15 cellular contexts compared by ENCODE assay signal in genomic region chr15:26892119-26892518, GRCh38. TPM values are rescaled to one million over a fixed set of nuclear protein-coding genes. Genes with fewer than 3 reads are reported as not detected.
DNase-seq lines count a peak whose midpoint lies in the region; ATAC-seq, FAIRE-seq and TF ChIP-seq lines count a peak whose summit lies in the region.
"Had no signal": no experiment of that assay in that cellular context is flagged by ENCODE, and none has a peak within 500 bp of the region (broad histone marks: within the 10 kb centered on the region; RNA-seq: fewer than 3 reads in every experiment).

No MANE protein-coding gene starts in this region.

- H3K27ac ChIP-seq in GM23338 (ENCODE audit: low read depth) (no peak overlapping the region), astrocyte (ENCODE audit: low read depth, low read length) (no peak overlapping the region)
- H3K27ac ChIP-seq: adrenal gland had no signal

- H3K9me3 ChIP-seq in astrocyte (ENCODE audit: insufficient read depth, low read depth, low read length), result no peaks in the 10 kb centered on the region
- H3K9me3 ChIP-seq: adrenal gland had no signal

- no peaks in the 10 kb centered on the region for H3K9me2 ChIP-seq in GM23338 (ENCODE audit: insufficient read depth)

- H2AFZ ChIP-seq in GM23338, result peak overlapping the region; percentile 44; the same call in 1 of the 2 replicates
- peak overlapping the region; percentile 93 for H2AFZ ChIP-seq in astrocyte (ENCODE audit: low read depth, low read length)

- no peak overlapping the region for H3K27ac Mint-ChIP-seq in GM23338
- H3K27ac Mint-ChIP-seq in astrocyte (ENCODE audit: unreplicated experiment), result no peak overlapping the region
- H3K27ac Mint-ChIP-seq in progenitor cell of endocrine pancreas, result no peak overlapping the region
- no peak overlapping the region for H3K27ac Mint-ChIP-seq in activated T-helper 17 cell treated with anti-CD3 and anti-CD28 coated beads, Interleukin-2, amount 50 U/mL, for 72 hours

- 0 out of 2 replicates have a peak, but pooled peaks cover 6% of the 10 kb centered on the region for H3F3A ChIP-seq in GM23338 (replicated peaks; ENCODE audit: low read depth)

- no peak overlapping the region for H3K4me3 Mint-ChIP-seq in GM23338
- H3K4me3 Mint-ChIP-seq in astrocyte (ENCODE audit: unreplicated experiment), result no peak overlapping the region
- H3K4me3 Mint-ChIP-seq in progenitor cell of endocrine pancreas (ENCODE audit: low read depth), result no peak overlapping the region
- no peak overlapping the region for H3K4me3 Mint-ChIP-seq in activated T-helper 17 cell treated with anti-CD3 and anti-CD28 coated beads, Interleukin-2, amount 50 U/mL, for 72 hours
- H3K4me3 Mint-ChIP-seq: neural crest cell had no signal

- DNase-seq in GM23338 (ENCODE audit: low spot score) (no peak), astrocyte (ENCODE audit: low read depth) (no peak), left cardiac atrium (no peak), sciatic nerve (ENCODE audit: low spot score) (no peak), progenitor cell of endocrine pancreas (ENCODE audit: low spot score, unreplicated experiment) (no peak), RPMI8226 (no peak)
- DNase-seq: activated effector memory CD4-positive, alpha-beta T cell treated with anti-CD3 and anti-CD28 coated beads, Interleukin-2, amount 50 U/mL, for 16 hours; central memory CD4-positive, alpha-beta T cell; effector CD8-positive, alpha-beta T cell had no signal

- peaks cover 7% of the 10 kb centered on the region for H3K27me3 Mint-ChIP-seq in GM23338 (ENCODE audit: insufficient read depth, low read depth, poor library complexity)
- peaks cover 3% of the 10 kb centered on the region for H3K27me3 Mint-ChIP-seq in astrocyte (ENCODE audit: low read depth, unreplicated experiment)
- H3K27me3 Mint-ChIP-seq in progenitor cell of endocrine pancreas, result peaks cover 4% of the 10 kb centered on the region
- H3K27me3 Mint-ChIP-seq in activated T-helper 17 cell treated with anti-CD3 and anti-CD28 coated beads, Interleukin-2, amount 50 U/mL, for 72 hours, result peaks cover 3% of the 10 kb centered on the region

- H3K4me2 ChIP-seq in GM23338, result 0 out of 2 replicates have a peak overlapping the region, but pooled peaks have one; percentile 42
- H3K4me2 ChIP-seq in astrocyte (ENCODE audit: low read length), result peak overlapping the region; percentile 94

- no peak for FAIRE-seq in astrocyte (lab: Jason Lieb, UNC)

- H3K27me3 ChIP-seq in GM23338 (ENCODE audit: insufficient read depth) (no peaks in the 10 kb centered on the region), astrocyte (ENCODE audit: insufficient read depth, low read length) (no peaks in the 10 kb centered on the region)

- peaks cover 5% of the 10 kb centered on the region for H3K4me1 Mint-ChIP-seq in GM23338
- H3K4me1 Mint-ChIP-seq in astrocyte (ENCODE audit: low read depth, unreplicated experiment), result no peaks in the 10 kb centered on the region
- no peaks in the 10 kb centered on the region for H3K4me1 Mint-ChIP-seq in progenitor cell of endocrine pancreas (ENCODE audit: low read depth)
- no peaks in the 10 kb centered on the region for H3K4me1 Mint-ChIP-seq in activated T-helper 17 cell treated with anti-CD3 and anti-CD28 coated beads, Interleukin-2, amount 50 U/mL, for 72 hours

- ATAC-seq in GM23338 (peak; percentile 42), left cardiac atrium (peak; percentile 41 to 57), sciatic nerve (peak; percentile 49), GM19328 (IDR thresholded peaks at IDR 0.05; ENCODE audit: unreplicated experiment) (no peak)
- no peak for ATAC-seq in activated T-helper 17 cell treated with anti-CD3 and anti-CD28 coated beads, Interleukin-2, amount 50 U/mL, for 72 hours (replicated peaks)

- H3K4me1 ChIP-seq in GM23338 (ENCODE audit: insufficient read depth) (no peaks in the 10 kb centered on the region), astrocyte (ENCODE audit: insufficient read depth, low read length) (peaks cover 6% of the 10 kb centered on the region)
- H3K4me1 ChIP-seq: adrenal gland had no signal

- H3K9me3 Mint-ChIP-seq in GM23338 (peaks cover 2% of the 10 kb centered on the region; the same call in 2 of the 3 replicates), astrocyte (ENCODE audit: unreplicated experiment) (peaks cover 3% of the 10 kb centered on the region), progenitor cell of endocrine pancreas (ENCODE audit: low read depth) (peaks cover 5% of the 10 kb centered on the region)
- peaks cover 5% of the 10 kb centered on the region for H3K9me3 Mint-ChIP-seq in activated T-helper 17 cell treated with anti-CD3 and anti-CD28 coated beads, Interleukin-2, amount 50 U/mL, for 72 hours

- H3K36me3 ChIP-seq in GM23338 (ENCODE audit: insufficient read depth) (no peaks in the 10 kb centered on the region), astrocyte (ENCODE audit: insufficient read depth, low read length) (no peaks in the 10 kb centered on the region)
- H3K36me3 ChIP-seq: adrenal gland had no signal

- H3K9ac ChIP-seq in astrocyte (ENCODE audit: low read length), result peak overlapping the region; percentile 47

- TF ChIP-seq CTCF in GM23338 (conservative IDR thresholded peaks at IDR 0.05; ENCODE audit: low read depth in 2 of 2), result no peak
- no peak for TF ChIP-seq CTCF in astrocyte (IDR thresholded peaks at IDR 0.05; ENCODE audit: insufficient read depth, low read depth, low read length)
- TF ChIP-seq CTCF in progenitor cell of endocrine pancreas (IDR thresholded peaks at IDR 0.05; ENCODE audit: unreplicated experiment), result no peak

- intact Hi-C loops in left cardiac atrium (cut with DNase I) (loop anchor here (10.0 kb wide), 2 partner anchors 123 to 463 kb away; no protein-coding TSS in a partner anchor), sciatic nerve (cut with DNase I) (no loop called here)

- H3K79me2 ChIP-seq in GM23338 (replicated peaks; ENCODE audit: insufficient read depth) (no peaks in the 10 kb centered on the region), astrocyte (ENCODE audit: insufficient read depth, low read length) (no peaks in the 10 kb centered on the region)

- H4K20me1 ChIP-seq in GM23338 (replicated peaks; ENCODE audit: insufficient read depth) (no peaks in the 10 kb centered on the region; the same call in 1 of the 2 replicates), astrocyte (ENCODE audit: insufficient read depth, low read length) (no peaks in the 10 kb centered on the region)

- H3K4me3 ChIP-seq in GM23338, result no peak overlapping the region
- peak overlapping the region; percentile 48 for H3K4me3 ChIP-seq in astrocyte (ENCODE audit: insufficient read depth, low read depth, low read length)

- H3K36me3 Mint-ChIP-seq in GM23338 (ENCODE audit: low read depth), result peaks cover 6% of the 10 kb centered on the region; the same call in 2 of the 3 replicates
- peaks cover 6% of the 10 kb centered on the region for H3K36me3 Mint-ChIP-seq in astrocyte (ENCODE audit: low read depth, unreplicated experiment)
- no peaks in the 10 kb centered on the region for H3K36me3 Mint-ChIP-seq in progenitor cell of endocrine pancreas (ENCODE audit: insufficient read depth)
- no peaks in the 10 kb centered on the region for H3K36me3 Mint-ChIP-seq in activated T-helper 17 cell treated with anti-CD3 and anti-CD28 coated beads, Interleukin-2, amount 50 U/mL, for 72 hours (ENCODE audit: low read depth)

TF ChIP-seq in GM23338, 12 proteins besides CTCF, POLR2A, EP300 and RAD21 (continues in another document):
- no peak for TF ChIP-seq CREB1 (CRISPR knock-in tag; IDR thresholded peaks at IDR 0.05; ENCODE audit: low read depth)
- no peak for TF ChIP-seq REST (IDR thresholded peaks at IDR 0.05; ENCODE audit: unreplicated experiment)
- TF ChIP-seq ZNF114 (CRISPR knock-in tag; IDR thresholded peaks at IDR 0.05), result no peak
- no peak for TF ChIP-seq NANOG (IDR thresholded peaks at IDR 0.05; ENCODE audit: borderline replicate concordance)
- TF ChIP-seq JUNB (IDR thresholded peaks at IDR 0.05; ENCODE audit: unreplicated experiment), result no peak
- TF ChIP-seq ZNF331 (CRISPR knock-in tag; IDR thresholded peaks at IDR 0.05; ENCODE audit: low read depth), result no peak
- TF ChIP-seq EZH2phosphoT487 (IDR thresholded peaks at IDR 0.05; ENCODE audit: unreplicated experiment), result no peak

RNA-seq across cellular contexts. Expression of gene GABRA5, which starts 25.3 kb away (rescaled TPM):
- total RNA-seq in GM23338 (2014; rRNA removed; shearing (Covaris generic)), result 15.5 and 25.9 TPM in 2 replicates
- polyA plus RNA-seq in GM23338 (2016; fragmentation: Nextera tagmentation; extraction: Ambion mirVana), result 6.7 and 11.5 TPM in 2 replicates
- total RNA-seq in astrocyte, result 5.9 and 7.9 TPM in 2 replicates
- 1 to 10 TPM in 1 of 2 donors, under 1 TPM in 1; 0.68 to 1.6 TPM for total RNA-seq in left cardiac atrium
- total RNA-seq in sciatic nerve, result not detected
- total RNA-seq in progenitor cell of endocrine pancreas, result 0.10 TPM in 1 of 2 replicates, not detected in the other
- total RNA-seq in activated T-helper 17 cell treated with anti-CD3 and anti-CD28 coated beads, Interleukin-2, amount 50 U/mL, for 72 hours, result not detected
- total RNA-seq: adrenal gland, left colon, pulmonary artery endothelial cell had no signal

Comparison
In these comparisons a context has a peak if more than half of its experiments do, and no peak if none do; other contexts are left out.
1. ATAC-seq: peak in GM23338 (single experiment), left cardiac atrium (2 of 2) and sciatic nerve (single experiment); none in activated T-helper 17 cell treated with anti-CD3 and anti-CD28 coated beads, Interleukin-2, amount 50 U/mL, for 72 hours (single experiment) and GM19328 (single experiment).